15 cellular contexts compared by ENCODE assay signal in the genomic region with DNA sequence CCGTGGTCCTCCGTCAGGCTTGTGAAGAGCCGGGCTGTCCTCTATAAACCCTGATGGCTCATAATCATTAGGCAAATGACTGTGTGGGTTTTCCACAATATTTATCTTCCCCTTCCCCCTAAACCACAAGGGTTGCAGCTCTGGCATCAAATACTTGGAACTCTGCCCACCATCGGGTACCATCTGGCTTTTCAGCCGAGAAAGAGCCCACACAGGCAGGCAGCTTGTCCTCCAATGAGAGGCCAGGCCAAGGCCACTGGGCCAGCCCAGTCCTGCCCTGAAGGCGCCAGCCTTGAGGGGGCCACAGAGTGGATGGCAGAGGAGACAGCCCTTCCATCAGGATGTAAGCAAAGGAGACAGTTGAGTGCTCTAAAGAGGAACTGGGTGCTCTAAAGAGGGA.
A peak's percentile ranks its signal among the peaks of the same experiment; 100 is the strongest.
DNase-seq lines count a peak whose midpoint lies in the region; ATAC-seq lines count a peak whose summit lies in the region.
"Had no signal": no experiment of that assay in that cellular context is flagged by ENCODE, and none has a peak within 500 bp of the region (broad histone marks: within the 10 kb centered on the region; RNA-seq: fewer than 3 reads in every experiment).

No MANE protein-coding gene starts in this region.

- no peak for ATAC-seq in HG03457 (IDR thresholded peaks at IDR 0.05; ENCODE audit: unreplicated experiment)
- ATAC-seq: activated CD8-positive, alpha-beta T cell treated with anti-CD3 and anti-CD28 coated beads, Interleukin-2, amount 10 ng/mL, durations not matched to agents 7 days and 5 days; lower lobe of right lung; Panc1 had no signal

- DNase-seq in COR-L47 (lab: John Stamatoyannopoulos, UW) (peak; percentile 91), NCI-H128 (lab: John Stamatoyannopoulos, UW; ENCODE audit: unreplicated experiment) (peak; percentile 78), NCI-H524 treated with DMSO at 0.1 percent for 48 hours (lab: John Stamatoyannopoulos, UW) (peak; percentile 99), cerebellar cortex (ENCODE audit: low spot score) (peak; percentile 95), T-helper 9 cell (no peak), NAMALWA (ENCODE audit: low spot score) (no peak), kidney glomerular epithelial cell (lab: John Stamatoyannopoulos, UW) (no peak)
- DNase-seq: activated CD8-positive, alpha-beta T cell treated with anti-CD3 and anti-CD28 coated beads, Interleukin-2, amount 10 ng/mL, durations not matched to agents 7 days and 5 days; lower lobe of right lung; NCI-H1048; nephron progenitor cell; stimulated activated CD4-positive, alpha-beta T cell treated with anti-CD3 and anti-CD28 coated beads, Interleukin-1b, Interleukin-23, amount 100 ng/mL, for 48 hours; tibial artery had no signal

Comparison
In these comparisons a context has a peak if more than half of its experiments do, and no peak if none do; other contexts are left out.
1. DNase-seq: peak in COR-L47 (single experiment), NCI-H128 (single experiment), NCI-H524 treated with DMSO at 0.1 percent for 48 hours (single experiment) and cerebellar cortex (single experiment); none in T-helper 9 cell (single experiment), NAMALWA (single experiment) and kidney glomerular epithelial cell (single experiment).